ENCODE assay signal across 18 cellular contexts in genomic region chr4:152540293-152540674, GRCh38. TPM values are rescaled to one million over a fixed set of nuclear protein-coding genes. Genes with fewer than 3 reads are reported as not detected.
A peak's percentile ranks its signal among the peaks of the same experiment; 100 is the strongest.
DNase-seq lines count a peak whose midpoint lies in the region; ATAC-seq and TF ChIP-seq lines count a peak whose summit lies in the region.
"Had no signal": no experiment of that assay in that cellular context is flagged by ENCODE, and none has a peak within 500 bp of the region (broad histone marks: within the 10 kb centered on the region; RNA-seq: fewer than 3 reads in every experiment).

No MANE protein-coding gene starts in this region.

- no peaks in the 10 kb centered on the region for H3K9me3 ChIP-seq in Karpas-422 (ENCODE audit: low read length)
- H3K9me3 ChIP-seq in neural progenitor cell (ENCODE audit: low read depth) = no peaks in the 10 kb centered on the region
- no peaks in the 10 kb centered on the region for H3K9me3 ChIP-seq in SK-N-SH

- POLR2A ChIA-PET in SK-N-SH (lab: Yijun Ruan, JAX) = interaction anchor here (0.6 kb wide), 1 partner anchor 11 kb away, joined by 3 read pairs; no protein-coding TSS in a partner anchor

- no peak overlapping the region for H3K4me3 Mint-ChIP-seq in activated T-cell treated with anti-CD3 and anti-CD28 coated beads, Interleukin-2, amount 50 U/mL, for 24 hours
- no peak overlapping the region for H3K4me3 Mint-ChIP-seq in neural progenitor cell
- H3K4me3 Mint-ChIP-seq: natural killer cell treated with Interleukin-12 subunit alpha and Interleukin-12 subunit beta and Interleukin-15 and Interleukin-18, amount 100 ng/mL, for 72 hours had no signal

- TF ChIP-seq CTCF in neural progenitor cell (IDR thresholded peaks at IDR 0.05) = peak; percentile 46
- TF ChIP-seq CTCF in SK-N-SH (IDR thresholded peaks at IDR 0.05) = no peak

- H3K4me2 ChIP-seq in Karpas-422 (ENCODE audit: low read depth, low read length, poor library complexity, severe bottlenecking) (peak overlapping the region; percentile 6), neural progenitor cell (peak overlapping the region; percentile 32), SK-N-SH (no peak overlapping the region)

- H3K27me3 ChIP-seq in Karpas-422 (ENCODE audit: low read length) (no peaks in the 10 kb centered on the region), neural progenitor cell (no peaks in the 10 kb centered on the region), SK-N-SH (ENCODE audit: insufficient read depth) (no peaks in the 10 kb centered on the region)
- H3K27me3 ChIP-seq: foreskin keratinocyte had no signal

- peaks cover 46% of the 10 kb centered on the region for H3K4me1 Mint-ChIP-seq in activated T-cell treated with anti-CD3 and anti-CD28 coated beads, Interleukin-2, amount 50 U/mL, for 24 hours (ENCODE audit: low read depth)
- peaks cover 22% of the 10 kb centered on the region for H3K4me1 Mint-ChIP-seq in neural progenitor cell

- no peaks in the 10 kb centered on the region for H3K27me3 Mint-ChIP-seq in activated T-cell treated with anti-CD3 and anti-CD28 coated beads, Interleukin-2, amount 50 U/mL, for 24 hours
- no peaks in the 10 kb centered on the region for H3K27me3 Mint-ChIP-seq in neural progenitor cell (ENCODE audit: insufficient read depth, low read depth)
- H3K27me3 Mint-ChIP-seq: natural killer cell treated with Interleukin-12 subunit alpha and Interleukin-12 subunit beta and Interleukin-15 and Interleukin-18, amount 100 ng/mL, for 72 hours had no signal

- H3K4me3 ChIP-seq in Karpas-422 (ENCODE audit: low read length) (no peak overlapping the region), neural progenitor cell (no peak overlapping the region), SK-N-SH (ENCODE audit: low read depth in 2 of 2, low read length in 1 of 2) (no peak overlapping the region)
- H3K4me3 ChIP-seq: HAP-1 had no signal

- H3K27ac Mint-ChIP-seq in activated T-cell treated with anti-CD3 and anti-CD28 coated beads, Interleukin-2, amount 50 U/mL, for 24 hours = peak overlapping the region; percentile 67
- no peak overlapping the region for H3K27ac Mint-ChIP-seq in neural progenitor cell

- 100% methylated on average over 1 of the region's 4 CpGs for WGBS in SK-N-SH (ENCODE audit: low lambda C conversion rate)

- H3K9ac ChIP-seq in Karpas-422 (ENCODE audit: low read length) (no peak overlapping the region), neural progenitor cell (no peak overlapping the region), SK-N-SH (no peak overlapping the region)

- no peak overlapping the region for H2AFZ ChIP-seq in Karpas-422 (ENCODE audit: low read length)
- H2AFZ ChIP-seq in neural progenitor cell (replicated peaks) = no peak overlapping the region
- no peak overlapping the region for H2AFZ ChIP-seq in SK-N-SH (ENCODE audit: low read depth)

- H3K36me3 Mint-ChIP-seq in activated T-cell treated with anti-CD3 and anti-CD28 coated beads, Interleukin-2, amount 50 U/mL, for 24 hours (ENCODE audit: low read depth) = peaks cover 42% of the 10 kb centered on the region
- H3K36me3 Mint-ChIP-seq in neural progenitor cell = peaks cover 6% of the 10 kb centered on the region
- H3K36me3 Mint-ChIP-seq: natural killer cell treated with Interleukin-12 subunit alpha and Interleukin-12 subunit beta and Interleukin-15 and Interleukin-18, amount 100 ng/mL, for 72 hours had no signal

- H3K4me1 ChIP-seq in Karpas-422 (ENCODE audit: low read length) (peaks cover 27% of the 10 kb centered on the region), neural progenitor cell (peaks cover 18% of the 10 kb centered on the region), SK-N-SH (ENCODE audit: control insufficient read depth in 1 of 2, insufficient read depth in 2 of 2, low read depth in 1 of 2, low read length in 1 of 2) (peaks cover 0 to 9% of the 10 kb centered on the region in 2 experiments; a peak in 3 of 4 replicates)
- H3K4me1 ChIP-seq: foreskin keratinocyte had no signal

- no peak overlapping the region for H3K27ac ChIP-seq in Karpas-422 (ENCODE audit: low read length)
- peak overlapping the region; percentile 43 for H3K27ac ChIP-seq in neural progenitor cell
- H3K27ac ChIP-seq in SK-N-SH (ENCODE audit: low read depth in 2 of 2, low read length in 1 of 2) = no peak overlapping the region
- H3K27ac ChIP-seq: foreskin keratinocyte had no signal

- peaks cover 14% of the 10 kb centered on the region for H3K79me2 ChIP-seq in Karpas-422 (ENCODE audit: low read length)
- peaks cover 43% of the 10 kb centered on the region for H3K79me2 ChIP-seq in neural progenitor cell (ENCODE audit: low read depth)
- H3K79me2 ChIP-seq in SK-N-SH (ENCODE audit: insufficient read depth) = peaks cover 48% of the 10 kb centered on the region

- peaks cover 31% of the 10 kb centered on the region for H4K20me1 ChIP-seq in Karpas-422 (ENCODE audit: insufficient read depth, low read depth, low read length)
- peaks cover 11% of the 10 kb centered on the region for H4K20me1 ChIP-seq in neural progenitor cell (ENCODE audit: low read depth)
- no peaks in the 10 kb centered on the region for H4K20me1 ChIP-seq in SK-N-SH (ENCODE audit: insufficient read depth)

- DNase-seq in activated T-cell treated with anti-CD3 and anti-CD28 coated beads, Interleukin-2, amount 50 U/mL, for 24 hours = no peak
- no peak for DNase-seq in activated T-cell treated with anti-CD3 and anti-CD28 coated beads, Interleukin-2, amount 50 U/mL, for 48 hours
- peak; percentile 77 for DNase-seq in Karpas-422
- peak; percentile 78 for DNase-seq in neural progenitor cell (ENCODE audit: low spot score)
- no peak for DNase-seq in GM03348 (ENCODE audit: low spot score)
- no peak for DNase-seq in SIG-M5 treated with dmso at 0.1 percent for 504 hours (lab: John Stamatoyannopoulos, UW; ENCODE audit: unreplicated experiment)
- no peak for DNase-seq in SK-N-SH
- DNase-seq: ACHN; activated CD8-positive, alpha-beta memory T cell treated with anti-CD3 and anti-CD28 coated beads, Interleukin-2, amount 50 U/mL, for 4 hours; aorta; foreskin keratinocyte; kidney glomerular epithelial cell; T-helper 9 cell; trophoblast cell had no signal

- H3K9me2 ChIP-seq in Karpas-422 (replicated peaks; ENCODE audit: insufficient read depth, low read length) (no peaks in the 10 kb centered on the region), SK-N-SH (no peaks in the 10 kb centered on the region)

- TF ChIP-seq RAD21 in SK-N-SH (IDR thresholded peaks at IDR 0.05; ENCODE audit: low read length) = no peak

- no peak for TF ChIP-seq EP300 in SK-N-SH (IDR thresholded peaks at IDR 0.05; ENCODE audit: borderline replicate concordance in 1 of 2, low read depth in 1 of 2, low read length in 1 of 2)

- ATAC-seq in GM21515 (IDR thresholded peaks at IDR 0.05; ENCODE audit: unreplicated experiment) = peak; percentile 27
- ATAC-seq: foreskin keratinocyte; natural killer cell treated with Interleukin-12 subunit alpha and Interleukin-12 subunit beta and Interleukin-15 and Interleukin-18, amount 100 ng/mL, for 72 hours; sciatic nerve had no signal

- no peaks in the 10 kb centered on the region for H3K9me3 Mint-ChIP-seq in activated T-cell treated with anti-CD3 and anti-CD28 coated beads, Interleukin-2, amount 50 U/mL, for 24 hours
- no peaks in the 10 kb centered on the region for H3K9me3 Mint-ChIP-seq in neural progenitor cell
- H3K9me3 Mint-ChIP-seq: natural killer cell treated with Interleukin-12 subunit alpha and Interleukin-12 subunit beta and Interleukin-15 and Interleukin-18, amount 100 ng/mL, for 72 hours had no signal

- H3F3A ChIP-seq in neural progenitor cell (ENCODE audit: low read depth) = peaks cover 21% of the 10 kb centered on the region
- H3F3A ChIP-seq in SK-N-SH (replicated peaks; ENCODE audit: insufficient read depth) = peaks cover 4% of the 10 kb centered on the region

- CTCF ChIA-PET in SK-N-SH (lab: Yijun Ruan, JAX) = no interaction called here

- 0 out of 2 replicates have a peak, but pooled peaks cover 3% of the 10 kb centered on the region for H3K36me3 ChIP-seq in Karpas-422 (ENCODE audit: insufficient read depth, low read length)
- no peaks in the 10 kb centered on the region for H3K36me3 ChIP-seq in neural progenitor cell
- peaks cover 0 to 24% of the 10 kb centered on the region in 2 experiments for H3K36me3 ChIP-seq in SK-N-SH (replicated peaks in 1 of 2; ENCODE audit: control insufficient read depth in 1 of 2, insufficient read depth in 2 of 2, low read length in 1 of 2)

TF ChIP-seq in SK-N-SH, 30 proteins besides CTCF, POLR2A, EP300 and RAD21 (continues in another document):
- TF ChIP-seq SIN3A (IDR thresholded peaks at IDR 0.05; ENCODE audit: borderline replicate concordance, low read depth, low read length) (no peak), EZH2phosphoT487 (IDR thresholded peaks at IDR 0.05; ENCODE audit: borderline replicate concordance, low read depth) (no peak), REST (IDR thresholded peaks at IDR 0.05; ENCODE audit: low read depth, low read length) (no peak)

RNA-seq across cellular contexts. Expression of gene FBXW7, which starts 4.4 kb away (rescaled TPM):
- 30.9 and 44.4 TPM in 2 replicates for total RNA-seq in Karpas-422 (2014; rRNA removed; shearing (Covaris generic); ENCODE audit: low replicate concordance)
- 43.9 TPM in 2 replicates for total RNA-seq in neural progenitor cell (ENCODE audit: low replicate concordance)
- 7.7 and 11.4 TPM in 2 replicates for polyA plus RNA-seq in SK-N-SH (2012; rRNA removed)
- polyA plus RNA-seq in SK-N-SH (2012; cell fraction: cytosol; rRNA removed) = 8.5 and 11.5 TPM in 2 replicates
- polyA plus RNA-seq in SK-N-SH (2012; cell fraction: nucleus; rRNA removed) = 11.7 and 34.5 TPM in 2 replicates

Comparison
In these comparisons a context has a peak if more than half of its experiments do, and no peak if none do; other contexts are left out.
1. DNase-seq: peak in Karpas-422 (single experiment) and neural progenitor cell (single experiment); none in activated T-cell treated with anti-CD3 and anti-CD28 coated beads, Interleukin-2, amount 50 U/mL, for 24 hours (single experiment), activated T-cell treated with anti-CD3 and anti-CD28 coated beads, Interleukin-2, amount 50 U/mL, for 48 hours (0 of 2), GM03348 (single experiment), SIG-M5 treated with dmso at 0.1 percent for 504 hours (single experiment) and SK-N-SH (single experiment).